In the genomic region with DNA sequence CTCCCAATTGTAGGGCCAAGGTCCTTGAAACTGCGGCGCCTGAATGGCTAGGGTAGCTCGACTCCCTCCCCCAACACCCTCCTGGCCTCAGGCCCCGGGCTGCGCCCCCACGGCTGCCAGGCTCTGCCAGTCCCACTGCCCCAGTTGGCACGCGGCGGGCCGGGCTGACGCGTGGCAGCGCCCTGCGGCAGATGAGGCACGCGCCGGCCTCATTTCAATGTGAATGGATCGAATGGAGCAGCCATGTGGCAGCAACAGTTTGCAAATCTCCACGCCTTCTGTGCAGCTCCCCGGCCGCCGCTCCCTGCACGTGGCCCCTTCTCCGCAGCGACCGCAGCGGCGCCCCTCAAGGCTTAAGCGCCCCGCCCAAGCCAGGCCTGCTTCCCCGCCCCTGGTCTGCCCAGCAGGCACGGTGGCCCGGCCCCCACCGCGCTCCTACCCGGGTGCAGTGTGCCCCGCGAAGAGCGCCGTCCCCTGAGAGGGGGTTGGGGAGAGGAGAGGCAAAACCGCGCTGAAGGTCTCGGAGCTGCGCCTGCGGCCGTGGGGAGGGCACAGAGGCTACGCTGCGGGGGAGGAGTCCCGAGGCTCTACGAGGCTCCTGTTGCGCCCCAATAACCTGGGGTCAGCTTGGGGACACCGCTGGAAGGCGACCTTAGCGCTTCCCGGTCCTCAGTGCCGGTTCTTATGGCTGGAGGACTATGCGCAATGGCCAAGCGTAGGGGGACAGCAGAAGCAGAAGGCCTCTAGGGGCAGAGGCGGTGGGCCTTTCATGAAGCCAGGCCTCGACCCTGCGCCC, we compare ENCODE assay signal across 1 cellular context.
TF ChIP-seq lines count a peak whose summit lies in the region.

No MANE protein-coding gene starts in this region.

TF ChIP-seq in H1, 55 proteins besides CTCF, POLR2A, EP300 and RAD21:
- peak; percentile 79 for TF ChIP-seq KDM4A (IDR thresholded peaks at IDR 0.05; ENCODE audit: low read depth, low read length, severe bottlenecking)
- peak; percentile 80 for TF ChIP-seq EZH2 (IDR thresholded peaks at IDR 0.05; ENCODE audit: low read depth, low read length, severe bottlenecking)
- no peak for TF ChIP-seq ZNF274 (IDR thresholded peaks at IDR 0.05; ENCODE audit: borderline replicate concordance, extremely low read depth, low read length)
- TF ChIP-seq SRF (IDR thresholded peaks at IDR 0.05; ENCODE audit: low read depth, low read length) = no peak
- no peak for TF ChIP-seq JUND (IDR thresholded peaks at IDR 0.05; ENCODE audit: low read length)
- TF ChIP-seq CTBP2 (IDR thresholded peaks at IDR 0.05; ENCODE audit: borderline replicate concordance, insufficient read depth, insufficient read length, low read length) = no peak
- no peak for TF ChIP-seq KDM1A (IDR thresholded peaks at IDR 0.05; ENCODE audit: borderline replicate concordance, low read length)
- TF ChIP-seq CBX8 (IDR thresholded peaks at IDR 0.05; ENCODE audit: borderline replicate concordance, low read depth, low read length) = no peak
- no peak for TF ChIP-seq HDAC6 (IDR thresholded peaks at IDR 0.05; ENCODE audit: low read depth, low read length)
- no peak for TF ChIP-seq SP1 (IDR thresholded peaks at IDR 0.05; ENCODE audit: low read depth, low read length)
- TF ChIP-seq BRCA1 (IDR thresholded peaks at IDR 0.05; ENCODE audit: low read depth, low read length) = no peak
- no peak for TF ChIP-seq FOSL1 (IDR thresholded peaks at IDR 0.05; ENCODE audit: insufficient read depth, low read depth, low read length)
- 0 out of 2 replicates have a peak, but pooled peaks have one; percentile 13 for TF ChIP-seq USF2 (IDR thresholded peaks at IDR 0.05; ENCODE audit: low read length)
- TF ChIP-seq ATF2 (IDR thresholded peaks at IDR 0.05; ENCODE audit: low read length) = no peak
- no peak for TF ChIP-seq TBP (IDR thresholded peaks at IDR 0.05; ENCODE audit: low read depth, low read length)
- no peak for TF ChIP-seq SAP30 (IDR thresholded peaks at IDR 0.05; ENCODE audit: insufficient read depth, insufficient replicate concordance, low read length)
- TF ChIP-seq TEAD4 (IDR thresholded peaks at IDR 0.05; ENCODE audit: low read depth, low read length) = no peak
- TF ChIP-seq SIRT6 (IDR thresholded peaks at IDR 0.05; ENCODE audit: low read length) = no peak
- TF ChIP-seq NRF1 (IDR thresholded peaks at IDR 0.05; ENCODE audit: low read depth, low read length) = no peak
- TF ChIP-seq GTF2F1 (IDR thresholded peaks at IDR 0.05; ENCODE audit: borderline replicate concordance, low read depth, low read length) = no peak
- TF ChIP-seq TCF12 (IDR thresholded peaks at IDR 0.05; ENCODE audit: low read depth, low read length) = no peak
- peak in 1 of 2 experiments; percentile 31; a peak in 1 of 4 replicates for TF ChIP-seq SIN3A (conservative IDR thresholded peaks at IDR 0.05 in 1 of 2, IDR thresholded peaks at IDR 0.05 in 1 of 2; ENCODE audit: low read depth in 1 of 2, low read length in 2 of 2)
- TF ChIP-seq SIX5 (IDR thresholded peaks at IDR 0.05; ENCODE audit: low read depth, low read length) = no peak
- peak; percentile 2; the same call in 1 of the 2 replicates for TF ChIP-seq MAFK (IDR thresholded peaks at IDR 0.05; ENCODE audit: low read depth, low read length)
- TF ChIP-seq CBX5 (IDR thresholded peaks at IDR 0.05; ENCODE audit: low read depth, low read length) = no peak
- TF ChIP-seq MAX (IDR thresholded peaks at IDR 0.05) = peak; percentile 97
- TF ChIP-seq ASH2L (IDR thresholded peaks at IDR 0.05; ENCODE audit: low read length) = peak; percentile 55
- no peak for TF ChIP-seq POU5F1 (IDR thresholded peaks at IDR 0.05; ENCODE audit: low read depth, low read length)
- TF ChIP-seq BACH1 (IDR thresholded peaks at IDR 0.05; ENCODE audit: low read length) = no peak
- no peak for TF ChIP-seq EGR1 (IDR thresholded peaks at IDR 0.05; ENCODE audit: borderline replicate concordance, low read depth, low read length)
- no peak for TF ChIP-seq TAF7 (optimal IDR thresholded peaks at IDR 0.05; ENCODE audit: borderline replicate concordance, low read depth, low read length)
- TF ChIP-seq RFX5 (IDR thresholded peaks at IDR 0.05; ENCODE audit: borderline replicate concordance, low read depth, low read length) = no peak
- TF ChIP-seq GABPA (IDR thresholded peaks at IDR 0.05; ENCODE audit: borderline replicate concordance, insufficient read depth, low read length) = no peak
- TF ChIP-seq PHF8 (conservative IDR thresholded peaks at IDR 0.05; ENCODE audit: low read depth, low read length) = no peak
- TF ChIP-seq YY1 (IDR thresholded peaks at IDR 0.05; ENCODE audit: low read depth, low read length) = no peak
- TF ChIP-seq NANOG (IDR thresholded peaks at IDR 0.05; ENCODE audit: insufficient read depth, low read depth, low read length, poor library complexity, severe bottlenecking) = peak; percentile 9
- TF ChIP-seq SP4 (IDR thresholded peaks at IDR 0.05; ENCODE audit: low read length) = no peak
- TF ChIP-seq TAF1 (IDR thresholded peaks at IDR 0.05; ENCODE audit: low read depth, low read length) = no peak
- TF ChIP-seq RXRA (IDR thresholded peaks at IDR 0.05; ENCODE audit: insufficient read depth, low read depth, low read length) = no peak
- no peak for TF ChIP-seq CEBPB (IDR thresholded peaks at IDR 0.05; ENCODE audit: low read depth, low read length)
- TF ChIP-seq BCL11A (IDR thresholded peaks at IDR 0.05; ENCODE audit: low read depth in 2 of 2, low read length in 2 of 2) = no peak
- no peak; the same call in 1 of the 2 replicates for TF ChIP-seq POLR2AphosphoS5 (IDR thresholded peaks at IDR 0.05; ENCODE audit: low read depth, low read length)
- peak; percentile 13; the same call in 1 of the 2 replicates for TF ChIP-seq SUZ12 (IDR thresholded peaks at IDR 0.05; ENCODE audit: low read length)
- no peak for TF ChIP-seq CHD1 (IDR thresholded peaks at IDR 0.05; ENCODE audit: low read depth, low read length)
- TF ChIP-seq KDM5A (IDR thresholded peaks at IDR 0.05; ENCODE audit: low read length) = no peak
- peak; percentile 60 for TF ChIP-seq RNF2 (IDR thresholded peaks at IDR 0.05; ENCODE audit: borderline replicate concordance, low read depth, low read length, missing control alignments, poor library complexity, severe bottlenecking)
- TF ChIP-seq SP2 (IDR thresholded peaks at IDR 0.05; ENCODE audit: low read length) = no peak
- 0 out of 2 replicates have a peak, but pooled peaks have one; percentile 10 for TF ChIP-seq CREB1 (IDR thresholded peaks at IDR 0.05)
- TF ChIP-seq CHD2 (IDR thresholded peaks at IDR 0.05; ENCODE audit: low read length) = no peak
- TF ChIP-seq, protein P1, sequence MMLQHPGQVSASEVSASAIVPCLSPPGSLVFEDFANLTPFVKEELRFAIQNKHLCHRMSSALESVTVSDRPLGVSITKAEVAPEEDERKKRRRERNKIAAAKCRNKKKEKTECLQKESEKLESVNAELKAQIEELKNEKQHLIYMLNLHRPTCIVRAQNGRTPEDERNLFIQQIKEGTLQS (IDR thresholded peaks at IDR 0.05; ENCODE audit: insufficient read depth, low read depth, low read length) = no peak
- TF ChIP-seq HDAC2 (IDR thresholded peaks at IDR 0.05; ENCODE audit: borderline replicate concordance in 1 of 2, low read depth in 2 of 2, low read length in 2 of 2) = no peak
- TF ChIP-seq JUN (IDR thresholded peaks at IDR 0.05; ENCODE audit: low read depth, low read length) = no peak
- TF ChIP-seq, protein P2, sequence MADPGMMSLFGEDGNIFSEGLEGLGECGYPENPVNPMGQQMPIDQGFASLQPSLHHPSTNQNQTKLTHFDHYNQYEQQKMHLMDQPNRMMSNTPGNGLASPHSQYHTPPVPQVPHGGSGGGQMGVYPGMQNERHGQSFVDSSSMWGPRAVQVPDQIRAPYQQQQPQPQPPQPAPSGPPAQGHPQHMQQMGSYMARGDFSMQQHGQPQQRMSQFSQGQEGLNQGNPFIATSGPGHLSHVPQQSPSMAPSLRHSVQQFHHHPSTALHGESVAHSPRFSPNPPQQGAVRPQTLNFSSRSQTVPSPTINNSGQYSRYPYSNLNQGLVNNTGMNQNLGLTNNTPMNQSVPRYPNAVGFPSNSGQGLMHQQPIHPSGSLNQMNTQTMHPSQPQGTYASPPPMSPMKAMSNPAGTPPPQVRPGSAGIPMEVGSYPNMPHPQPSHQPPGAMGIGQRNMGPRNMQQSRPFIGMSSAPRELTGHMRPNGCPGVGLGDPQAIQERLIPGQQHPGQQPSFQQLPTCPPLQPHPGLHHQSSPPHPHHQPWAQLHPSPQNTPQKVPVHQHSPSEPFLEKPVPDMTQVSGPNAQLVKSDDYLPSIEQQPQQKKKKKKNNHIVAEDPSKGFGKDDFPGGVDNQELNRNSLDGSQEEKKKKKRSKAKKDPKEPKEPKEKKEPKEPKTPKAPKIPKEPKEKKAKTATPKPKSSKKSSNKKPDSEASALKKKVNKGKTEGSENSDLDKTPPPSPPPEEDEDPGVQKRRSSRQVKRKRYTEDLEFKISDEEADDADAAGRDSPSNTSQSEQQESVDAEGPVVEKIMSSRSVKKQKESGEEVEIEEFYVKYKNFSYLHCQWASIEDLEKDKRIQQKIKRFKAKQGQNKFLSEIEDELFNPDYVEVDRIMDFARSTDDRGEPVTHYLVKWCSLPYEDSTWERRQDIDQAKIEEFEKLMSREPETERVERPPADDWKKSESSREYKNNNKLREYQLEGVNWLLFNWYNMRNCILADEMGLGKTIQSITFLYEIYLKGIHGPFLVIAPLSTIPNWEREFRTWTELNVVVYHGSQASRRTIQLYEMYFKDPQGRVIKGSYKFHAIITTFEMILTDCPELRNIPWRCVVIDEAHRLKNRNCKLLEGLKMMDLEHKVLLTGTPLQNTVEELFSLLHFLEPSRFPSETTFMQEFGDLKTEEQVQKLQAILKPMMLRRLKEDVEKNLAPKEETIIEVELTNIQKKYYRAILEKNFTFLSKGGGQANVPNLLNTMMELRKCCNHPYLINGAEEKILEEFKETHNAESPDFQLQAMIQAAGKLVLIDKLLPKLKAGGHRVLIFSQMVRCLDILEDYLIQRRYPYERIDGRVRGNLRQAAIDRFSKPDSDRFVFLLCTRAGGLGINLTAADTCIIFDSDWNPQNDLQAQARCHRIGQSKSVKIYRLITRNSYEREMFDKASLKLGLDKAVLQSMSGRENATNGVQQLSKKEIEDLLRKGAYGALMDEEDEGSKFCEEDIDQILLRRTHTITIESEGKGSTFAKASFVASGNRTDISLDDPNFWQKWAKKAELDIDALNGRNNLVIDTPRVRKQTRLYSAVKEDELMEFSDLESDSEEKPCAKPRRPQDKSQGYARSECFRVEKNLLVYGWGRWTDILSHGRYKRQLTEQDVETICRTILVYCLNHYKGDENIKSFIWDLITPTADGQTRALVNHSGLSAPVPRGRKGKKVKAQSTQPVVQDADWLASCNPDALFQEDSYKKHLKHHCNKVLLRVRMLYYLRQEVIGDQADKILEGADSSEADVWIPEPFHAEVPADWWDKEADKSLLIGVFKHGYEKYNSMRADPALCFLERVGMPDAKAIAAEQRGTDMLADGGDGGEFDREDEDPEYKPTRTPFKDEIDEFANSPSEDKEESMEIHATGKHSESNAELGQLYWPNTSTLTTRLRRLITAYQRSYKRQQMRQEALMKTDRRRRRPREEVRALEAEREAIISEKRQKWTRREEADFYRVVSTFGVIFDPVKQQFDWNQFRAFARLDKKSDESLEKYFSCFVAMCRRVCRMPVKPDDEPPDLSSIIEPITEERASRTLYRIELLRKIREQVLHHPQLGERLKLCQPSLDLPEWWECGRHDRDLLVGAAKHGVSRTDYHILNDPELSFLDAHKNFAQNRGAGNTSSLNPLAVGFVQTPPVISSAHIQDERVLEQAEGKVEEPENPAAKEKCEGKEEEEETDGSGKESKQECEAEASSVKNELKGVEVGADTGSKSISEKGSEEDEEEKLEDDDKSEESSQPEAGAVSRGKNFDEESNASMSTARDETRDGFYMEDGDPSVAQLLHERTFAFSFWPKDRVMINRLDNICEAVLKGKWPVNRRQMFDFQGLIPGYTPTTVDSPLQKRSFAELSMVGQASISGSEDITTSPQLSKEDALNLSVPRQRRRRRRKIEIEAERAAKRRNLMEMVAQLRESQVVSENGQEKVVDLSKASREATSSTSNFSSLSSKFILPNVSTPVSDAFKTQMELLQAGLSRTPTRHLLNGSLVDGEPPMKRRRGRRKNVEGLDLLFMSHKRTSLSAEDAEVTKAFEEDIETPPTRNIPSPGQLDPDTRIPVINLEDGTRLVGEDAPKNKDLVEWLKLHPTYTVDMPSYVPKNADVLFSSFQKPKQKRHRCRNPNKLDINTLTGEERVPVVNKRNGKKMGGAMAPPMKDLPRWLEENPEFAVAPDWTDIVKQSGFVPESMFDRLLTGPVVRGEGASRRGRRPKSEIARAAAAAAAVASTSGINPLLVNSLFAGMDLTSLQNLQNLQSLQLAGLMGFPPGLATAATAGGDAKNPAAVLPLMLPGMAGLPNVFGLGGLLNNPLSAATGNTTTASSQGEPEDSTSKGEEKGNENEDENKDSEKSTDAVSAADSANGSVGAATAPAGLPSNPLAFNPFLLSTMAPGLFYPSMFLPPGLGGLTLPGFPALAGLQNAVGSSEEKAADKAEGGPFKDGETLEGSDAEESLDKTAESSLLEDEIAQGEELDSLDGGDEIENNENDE (IDR thresholded peaks at IDR 0.05; ENCODE audit: insufficient replicate concordance, low read length) = no peak
- TF ChIP-seq, protein P3, sequence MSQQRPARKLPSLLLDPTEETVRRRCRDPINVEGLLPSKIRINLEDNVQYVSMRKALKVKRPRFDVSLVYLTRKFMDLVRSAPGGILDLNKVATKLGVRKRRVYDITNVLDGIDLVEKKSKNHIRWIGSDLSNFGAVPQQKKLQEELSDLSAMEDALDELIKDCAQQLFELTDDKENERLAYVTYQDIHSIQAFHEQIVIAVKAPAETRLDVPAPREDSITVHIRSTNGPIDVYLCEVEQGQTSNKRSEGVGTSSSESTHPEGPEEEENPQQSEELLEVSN (IDR thresholded peaks at IDR 0.05) = peak; percentile 92
- TF ChIP-seq RBBP5 (IDR thresholded peaks at IDR 0.05; ENCODE audit: borderline replicate concordance, low read depth, low read length) = no peak
